ENCODE assay signal across 26 cellular contexts in the genomic region with DNA sequence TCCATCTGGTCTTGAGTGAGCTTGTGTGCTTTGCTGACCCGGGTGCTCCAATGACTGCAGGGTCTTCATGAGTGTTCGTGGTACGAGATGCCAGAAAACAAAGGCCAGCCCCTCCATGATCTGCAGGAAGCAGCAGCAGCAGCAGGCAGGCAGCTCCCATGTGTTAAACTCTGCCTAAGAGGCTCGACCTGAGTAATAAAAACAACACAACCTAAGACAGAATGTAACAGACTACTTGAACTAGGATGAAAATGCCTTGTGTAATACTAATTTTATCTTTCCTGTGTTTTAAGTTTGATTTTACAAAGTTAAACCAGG. TPM values are rescaled to one million over a fixed set of nuclear protein-coding genes. Genes with fewer than 3 reads are reported as not detected.
A peak's percentile ranks its signal among the peaks of the same experiment; 100 is the strongest.
DNase-seq lines count a peak whose midpoint lies in the region; ATAC-seq and TF ChIP-seq lines count a peak whose summit lies in the region.
"Had no signal": no experiment of that assay in that cellular context is flagged by ENCODE, and none has a peak within 500 bp of the region (broad histone marks: within the 10 kb centered on the region; RNA-seq: fewer than 3 reads in every experiment).

No MANE protein-coding gene starts in this region.

- no TSS peak for BruUV-seq in IMR-90 (replicated peaks; lab: Mats Ljungman, UMichigan)

- peaks cover 2% of the 10 kb centered on the region for H3K9me3 Mint-ChIP-seq in activated naive CD8-positive, alpha-beta T cell treated with anti-CD3 and anti-CD28 coated beads for 36 hours
- H3K9me3 Mint-ChIP-seq: activated CD4-positive, alpha-beta T cell treated with anti-CD3 and anti-CD28 coated beads, Interleukin-2, amount 10 ng/mL, durations not matched to agents 7 days and 5 days; activated naive CD4-positive, alpha-beta T cell treated with anti-CD3 and anti-CD28 coated beads for 36 hours had no signal

- H4K20me1 ChIP-seq in IMR-90 (ENCODE audit: insufficient read depth, low read length) (no peaks in the 10 kb centered on the region), smooth muscle cell (ENCODE audit: low read depth) (no peaks in the 10 kb centered on the region)

- H3K36me3 ChIP-seq in IMR-90 (ENCODE audit: control insufficient read depth, insufficient read depth, low read length) = peaks cover 3% of the 10 kb centered on the region; the same call in 1 of the 2 replicates
- no peaks in the 10 kb centered on the region for H3K36me3 ChIP-seq in smooth muscle cell (ENCODE audit: low read depth)

- POLR2A ChIA-PET in IMR-90 (lab: Charles Lee; ENCODE audit: unreplicated experiment) = no interaction called here

- peak overlapping the region; percentile 57; the same call in 1 of the 2 replicates for H2BK120ac ChIP-seq in IMR-90 (ENCODE audit: low read depth, low read length)

- H3K4me2 ChIP-seq in IMR-90 (ENCODE audit: low read depth, low read length) (peak overlapping the region; percentile 41; the same call in 1 of the 2 replicates), smooth muscle cell (no peak overlapping the region)

- peak overlapping the region; percentile 33 for H3K14ac ChIP-seq in IMR-90 (replicated peaks; ENCODE audit: low read depth, low read length)

- H3K79me1 ChIP-seq in IMR-90 (ENCODE audit: low read depth in 1 of 2, low read length in 2 of 2) = no peaks in the 10 kb centered on the region

- H3K27ac ChIP-seq in IMR-90 (ENCODE audit: insufficient read depth, low read length) (peak overlapping the region; percentile 88; the same call in 1 of the 2 replicates), caudate nucleus (ENCODE audit: low read depth, low read length) (peak overlapping the region; percentile 85), smooth muscle cell (ENCODE audit: low read depth) (no peak overlapping the region)
- H3K27ac ChIP-seq: WERI-Rb-1 had no signal

- intact Hi-C loops in IMR-90 (cut with micrococcal nuclease) = loop anchor here (5.0 kb wide), 1 partner anchor 45 kb away; a partner anchor contains a TSS

- no peak overlapping the region for H3K56ac ChIP-seq in IMR-90 (ENCODE audit: extremely low read depth, insufficient read depth, low read length)

- dilution Hi-C loops in IMR-90 (cut with HindIII; ENCODE audit: low sequenced_read_pairs, unreplicated experiment) = no loop called here

- H4K91ac ChIP-seq in IMR-90 (ENCODE audit: insufficient read depth, low read depth, low read length) = peak overlapping the region; percentile 17; the same call in 1 of the 2 replicates

- H3K79me2 ChIP-seq in smooth muscle cell (ENCODE audit: low read depth) = no peaks in the 10 kb centered on the region

- CTCF ChIA-PET in IMR-90 (lab: Yijun Ruan, JAX) = no interaction called here

- H3K4ac ChIP-seq in IMR-90 (ENCODE audit: low read depth, low read length) = peak overlapping the region; percentile 38; the same call in 1 of the 2 replicates

- H3K9me1 ChIP-seq in IMR-90 (ENCODE audit: insufficient read depth, low read length) = no peaks in the 10 kb centered on the region

- in situ Hi-C loops in IMR-90 (cut with MboI; ENCODE audit: low sequenced_read_pairs) = no loop called here

- H3K9ac ChIP-seq in IMR-90 (ENCODE audit: low read depth, low read length) (peak overlapping the region; percentile 59; the same call in 1 of the 2 replicates), smooth muscle cell (ENCODE audit: low read depth) (no peak overlapping the region)

- TF ChIP-seq CTCF in IMR-90 (conservative IDR thresholded peaks at IDR 0.05; ENCODE audit: low read depth, low read length) = no peak
- TF ChIP-seq CTCF in smooth muscle cell (IDR thresholded peaks at IDR 0.05; ENCODE audit: borderline replicate concordance, insufficient read depth, poor library complexity, severe bottlenecking) = no peak
- no peak for TF ChIP-seq CTCF in GM10266 (IDR thresholded peaks at IDR 0.05; ENCODE audit: control insufficient read depth, insufficient read depth, low read depth, missing control alignments)

- WGBS in IMR-90 (ENCODE audit: extremely low coverage in 2 of 2, insufficient read length in 1 of 2), 2 experiments = 20% methylated on average over 2 of the region's 4 CpGs; no CpG with 5 or more reads in 1 of the 2 experiments
- WGBS in smooth muscle cell (ENCODE audit: low lambda C conversion rate) = 56% methylated on average over 4 of the region's 4 CpGs

- H3K9me3 ChIP-seq in IMR-90 (ENCODE audit: control insufficient read depth, insufficient read depth, low read length) = no peaks in the 10 kb centered on the region
- H3K9me3 ChIP-seq in smooth muscle cell (replicated peaks; ENCODE audit: low read depth) = no peaks in the 10 kb centered on the region

- H4K8ac ChIP-seq in IMR-90 (ENCODE audit: low read depth in 2 of 2, low read length in 2 of 2) = no peak overlapping the region

- H3K27ac Mint-ChIP-seq in activated naive CD8-positive, alpha-beta T cell treated with anti-CD3 and anti-CD28 coated beads for 36 hours = no peak overlapping the region
- H3K27ac Mint-ChIP-seq: activated CD4-positive, alpha-beta T cell treated with anti-CD3 and anti-CD28 coated beads, Interleukin-2, amount 10 ng/mL, durations not matched to agents 7 days and 5 days; activated CD8-positive, alpha-beta memory T cell treated with anti-CD3 and anti-CD28 coated beads, Interleukin-2, amount 10 ng/mL, durations not matched to agents 7 days and 5 days; activated naive CD4-positive, alpha-beta T cell treated with anti-CD3 and anti-CD28 coated beads for 36 hours; stimulated activated naive B cell treated with anti-CD40 and anti-IgM and Interleukin-4, amounts not matched to agents 10 μg/mL and 1 μg/mL and 100 μg/mL, for 72 hours had no signal

- no peak overlapping the region; the same call in 2 of the 3 replicates for H2BK15ac ChIP-seq in IMR-90 (ENCODE audit: low read depth, low read length)

- H3K4me1 ChIP-seq in IMR-90 (ENCODE audit: control insufficient read depth, insufficient read depth, low read length) = peaks cover 15% of the 10 kb centered on the region
- peaks cover 36% of the 10 kb centered on the region for H3K4me1 ChIP-seq in smooth muscle cell (ENCODE audit: low read depth)

- no peaks in the 10 kb centered on the region for H3K27me3 ChIP-seq in IMR-90 (ENCODE audit: control insufficient read depth, insufficient read depth, low read length)
- no peaks in the 10 kb centered on the region for H3K27me3 ChIP-seq in smooth muscle cell (ENCODE audit: low read depth)

- H3K4me3 Mint-ChIP-seq in activated naive CD8-positive, alpha-beta T cell treated with anti-CD3 and anti-CD28 coated beads for 36 hours = no peak overlapping the region
- H3K4me3 Mint-ChIP-seq: activated CD4-positive, alpha-beta T cell treated with anti-CD3 and anti-CD28 coated beads, Interleukin-2, amount 10 ng/mL, durations not matched to agents 7 days and 5 days; activated CD8-positive, alpha-beta memory T cell treated with anti-CD3 and anti-CD28 coated beads, Interleukin-2, amount 10 ng/mL, durations not matched to agents 7 days and 5 days; activated naive CD4-positive, alpha-beta T cell treated with anti-CD3 and anti-CD28 coated beads for 36 hours; stimulated activated naive B cell treated with anti-CD40 and anti-IgM and Interleukin-4, amounts not matched to agents 10 μg/mL and 1 μg/mL and 100 μg/mL, for 72 hours had no signal

- peaks cover 5% of the 10 kb centered on the region for H3K4me1 Mint-ChIP-seq in activated naive CD8-positive, alpha-beta T cell treated with anti-CD3 and anti-CD28 coated beads for 36 hours

- H2AK9ac ChIP-seq in IMR-90 (replicated peaks; ENCODE audit: low read depth, low read length, poor library complexity) = no peak overlapping the region

- H2AFZ ChIP-seq in IMR-90 (replicated peaks; ENCODE audit: low read length, poor library complexity) (peak overlapping the region; percentile 71), smooth muscle cell (ENCODE audit: low read depth) (peak overlapping the region; percentile 45)

- no peak overlapping the region for H2AK5ac ChIP-seq in IMR-90 (ENCODE audit: low read depth, low read length)

- no peaks in the 10 kb centered on the region for H3K27me3 Mint-ChIP-seq in activated naive CD8-positive, alpha-beta T cell treated with anti-CD3 and anti-CD28 coated beads for 36 hours
- H3K27me3 Mint-ChIP-seq: activated CD4-positive, alpha-beta T cell treated with anti-CD3 and anti-CD28 coated beads, Interleukin-2, amount 10 ng/mL, durations not matched to agents 7 days and 5 days; activated CD8-positive, alpha-beta memory T cell treated with anti-CD3 and anti-CD28 coated beads, Interleukin-2, amount 10 ng/mL, durations not matched to agents 7 days and 5 days; naive B cell; stimulated activated naive B cell treated with anti-CD40 and anti-IgM and Interleukin-4, amounts not matched to agents 10 μg/mL and 1 μg/mL and 100 μg/mL, for 72 hours had no signal

- no peak for TF ChIP-seq POLR2A in IMR-90 (IDR thresholded peaks at IDR 0.05; ENCODE audit: low read depth, low read length)

- H4K5ac ChIP-seq in IMR-90 (ENCODE audit: low read depth, low read length) = peak overlapping the region; percentile 58; the same call in 1 of the 2 replicates

- no peaks in the 10 kb centered on the region for H3F3A ChIP-seq in smooth muscle cell (ENCODE audit: low read depth)

- no peak overlapping the region for H3K23ac ChIP-seq in IMR-90 (ENCODE audit: low read depth, low read length)

- peak overlapping the region; percentile 73; the same call in 1 of the 2 replicates for H3K18ac ChIP-seq in IMR-90 (ENCODE audit: low read depth, low read length)

- no peak for DNase-seq in IMR-90
- peak in 2 of 61 donors; percentile 7 to 12 for DNase-seq in caudate nucleus (lab: John Stamatoyannopoulos, UW)
- DNase-seq in iPS-NIHi11 (ENCODE audit: low spot score) = peak; percentile 27
- no peak for DNase-seq in smooth muscle cell (lab: John Stamatoyannopoulos, UW; ENCODE audit: unreplicated experiment)
- no peak for DNase-seq in effector CD4-positive, alpha-beta T cell
- DNase-seq in GM10266 (ENCODE audit: extremely low spot score) = no peak
- DNase-seq in activated naive CD8-positive, alpha-beta T cell treated with anti-CD3 and anti-CD28 coated beads for 36 hours = no peak
- DNase-seq: activated CD4-positive, alpha-beta T cell treated with anti-CD3 and anti-CD28 coated beads, Interleukin-2, amount 10 ng/mL, durations not matched to agents 7 days and 5 days; activated CD8-positive, alpha-beta memory T cell treated with anti-CD3 and anti-CD28 coated beads, Interleukin-2, amount 10 ng/mL, durations not matched to agents 7 days and 5 days; activated naive CD4-positive, alpha-beta T cell treated with anti-CD3 and anti-CD28 coated beads for 36 hours; cerebellar nuclear complex; DMS79 treated with DMSO at 0.1 percent for 48 hours; effector CD8-positive, alpha-beta T cell; HCEC 1CT; left colon; naive B cell; NCI-H1048; NCI-H2029 treated with DMSO at 0.1 percent for 48 hours; NCI-H2227 treated with DMSO at 0.1 percent for 48 hours; stimulated activated CD4-positive, alpha-beta T cell treated with anti-CD3 and anti-CD28 coated beads, Interleukin-4, amount 100 ng/mL, for 1 hour; stimulated activated naive B cell treated with anti-CD40 and anti-IgM and Interleukin-4, amounts not matched to agents 10 μg/mL and 1 μg/mL and 100 μg/mL, for 72 hours; WERI-Rb-1 had no signal

- no peak overlapping the region for H2BK20ac ChIP-seq in IMR-90 (ENCODE audit: low read depth, low read length)

- H3K36me3 Mint-ChIP-seq in activated naive CD8-positive, alpha-beta T cell treated with anti-CD3 and anti-CD28 coated beads for 36 hours = peaks cover 28% of the 10 kb centered on the region

- H3K4me3 ChIP-seq in IMR-90 (ENCODE audit: insufficient read depth, low read depth, low read length) (no peak overlapping the region), smooth muscle cell (no peak overlapping the region)

- peak overlapping the region; percentile 4 for H2BK5ac ChIP-seq in IMR-90 (ENCODE audit: low read depth, low read length, poor library complexity, severe bottlenecking)

- ATAC-seq in IMR-90 (ENCODE audit: low read depth) (peak; percentile 35; the same call in 1 of the 2 replicates), GM21825 (IDR thresholded peaks at IDR 0.05; ENCODE audit: unreplicated experiment) (no peak)
- ATAC-seq: activated CD8-positive, alpha-beta memory T cell treated with anti-CD3 and anti-CD28 coated beads, Interleukin-2, amount 10 ng/mL, durations not matched to agents 7 days and 5 days; esophagus mucosa; left colon; SK-N-SH treated with all-trans-retinoic acid at 6 μM for 48 hours; stimulated activated naive B cell treated with anti-CD40 and anti-IgM and Interleukin-4, amounts not matched to agents 10 μg/mL and 1 μg/mL and 100 μg/mL, for 72 hours had no signal

- TF ChIP-seq RAD21 in IMR-90 (IDR thresholded peaks at IDR 0.05; ENCODE audit: low read length) = no peak

RNA-seq across cellular contexts. Expression of a gene that starts 44.1 kb away (rescaled TPM):
- 0.28 and 0.36 TPM in 2 replicates for total RNA-seq in IMR-90 (2012; rRNA removed)
- 0.09 TPM in 2 replicates for polyA plus RNA-seq in IMR-90 (2012; rRNA removed)
- 0.04 TPM in 1 of 2 replicates, not detected in the other for polyA plus RNA-seq in IMR-90 (2012; cell fraction: cytosol; rRNA removed)
- polyA plus RNA-seq in IMR-90 (2012; cell fraction: nucleus; rRNA removed; ENCODE audit: low replicate concordance) = 0.05 and 0.10 TPM in 2 replicates
- 7.5 and 13.7 TPM in 2 replicates for total RNA-seq in smooth muscle cell
- 1.5 and 3.0 TPM in 2 replicates for polyA plus RNA-seq in smooth muscle cell
- total RNA-seq in activated naive CD8-positive, alpha-beta T cell treated with anti-CD3 and anti-CD28 coated beads for 36 hours = 1 to 10 TPM; 6.7 to 6.9 TPM
- polyA plus RNA-seq: AG04450 had no signal
